3 cellular contexts compared by ENCODE assay signal in the genomic region with DNA sequence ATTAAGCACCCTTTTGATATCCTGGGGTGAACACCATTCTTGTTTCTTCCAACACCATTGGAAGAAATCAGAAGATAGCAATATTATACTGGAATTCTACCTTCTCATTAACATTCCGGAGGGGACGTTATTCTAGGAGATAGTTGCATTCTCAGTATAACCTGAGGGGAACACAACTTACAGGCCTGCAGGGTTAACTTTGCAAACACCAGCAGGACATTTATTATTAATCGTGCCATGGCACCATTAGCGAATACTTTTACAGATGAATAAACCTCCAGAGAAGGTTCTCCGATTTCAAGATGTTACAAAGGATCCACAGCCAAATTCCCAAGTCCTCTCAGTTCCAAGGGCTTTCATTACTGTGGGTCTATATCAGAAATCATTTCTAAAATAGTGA.
"Had no signal": no experiment of that assay in that cellular context is flagged by ENCODE, and none has a peak within 500 bp of the region (broad histone marks: within the 10 kb centered on the region; RNA-seq: fewer than 3 reads in every experiment).

No MANE protein-coding gene starts in this region.

- ATAC-seq: GM12878 had no signal

- DNase-seq: GDM1, GF-D8 had no signal
